1 cellular context compared by ENCODE assay signal in genomic region chr13:106472621-106473020, GRCh38.
TF ChIP-seq lines count a peak whose summit lies in the region.

No MANE protein-coding gene starts in this region.

TF ChIP-seq in GM23338, 12 proteins besides CTCF, POLR2A, EP300 and RAD21:
- no peak for TF ChIP-seq ZNF462 (CRISPR knock-in tag; IDR thresholded peaks at IDR 0.05)
- TF ChIP-seq NANOG (IDR thresholded peaks at IDR 0.05; ENCODE audit: borderline replicate concordance), result no peak
- no peak for TF ChIP-seq EZH2 (IDR thresholded peaks at IDR 0.05; ENCODE audit: low read depth, unreplicated experiment)
- no peak for TF ChIP-seq ZNF331 (CRISPR knock-in tag; IDR thresholded peaks at IDR 0.05; ENCODE audit: low read depth)
- TF ChIP-seq REST (IDR thresholded peaks at IDR 0.05; ENCODE audit: unreplicated experiment), result no peak
- no peak for TF ChIP-seq JUNB (IDR thresholded peaks at IDR 0.05; ENCODE audit: unreplicated experiment)
- TF ChIP-seq ZNF114 (CRISPR knock-in tag; IDR thresholded peaks at IDR 0.05), result no peak
- TF ChIP-seq POLR2AphosphoS5 (IDR thresholded peaks at IDR 0.05; ENCODE audit: low read depth), result no peak
- no peak for TF ChIP-seq ETS1 (IDR thresholded peaks at IDR 0.05)
- no peak for TF ChIP-seq CREB1 (CRISPR knock-in tag; IDR thresholded peaks at IDR 0.05; ENCODE audit: low read depth)
- TF ChIP-seq STAT1 (IDR thresholded peaks at IDR 0.05; ENCODE audit: unreplicated experiment), result no peak
- no peak for TF ChIP-seq EZH2phosphoT487 (IDR thresholded peaks at IDR 0.05; ENCODE audit: unreplicated experiment)
